1 cellular context compared by ENCODE assay signal in genomic region chr2:130153721-130154422, GRCh38.
TF ChIP-seq lines count a peak whose summit lies in the region.

No MANE protein-coding gene starts in this region.

TF ChIP-seq in K562, 482 proteins besides CTCF, POLR2A, EP300 and RAD21:
- TF ChIP-seq POLR2G (IDR thresholded peaks at IDR 0.05; ENCODE audit: low read depth, low read length), result peak; percentile 27; the same call in 1 of the 2 replicates
TF ChIP-seq in K562: peak in this region for 1; not testable (repeated sequence) for 481.
